15 cellular contexts compared by ENCODE assay signal in the genomic region with DNA sequence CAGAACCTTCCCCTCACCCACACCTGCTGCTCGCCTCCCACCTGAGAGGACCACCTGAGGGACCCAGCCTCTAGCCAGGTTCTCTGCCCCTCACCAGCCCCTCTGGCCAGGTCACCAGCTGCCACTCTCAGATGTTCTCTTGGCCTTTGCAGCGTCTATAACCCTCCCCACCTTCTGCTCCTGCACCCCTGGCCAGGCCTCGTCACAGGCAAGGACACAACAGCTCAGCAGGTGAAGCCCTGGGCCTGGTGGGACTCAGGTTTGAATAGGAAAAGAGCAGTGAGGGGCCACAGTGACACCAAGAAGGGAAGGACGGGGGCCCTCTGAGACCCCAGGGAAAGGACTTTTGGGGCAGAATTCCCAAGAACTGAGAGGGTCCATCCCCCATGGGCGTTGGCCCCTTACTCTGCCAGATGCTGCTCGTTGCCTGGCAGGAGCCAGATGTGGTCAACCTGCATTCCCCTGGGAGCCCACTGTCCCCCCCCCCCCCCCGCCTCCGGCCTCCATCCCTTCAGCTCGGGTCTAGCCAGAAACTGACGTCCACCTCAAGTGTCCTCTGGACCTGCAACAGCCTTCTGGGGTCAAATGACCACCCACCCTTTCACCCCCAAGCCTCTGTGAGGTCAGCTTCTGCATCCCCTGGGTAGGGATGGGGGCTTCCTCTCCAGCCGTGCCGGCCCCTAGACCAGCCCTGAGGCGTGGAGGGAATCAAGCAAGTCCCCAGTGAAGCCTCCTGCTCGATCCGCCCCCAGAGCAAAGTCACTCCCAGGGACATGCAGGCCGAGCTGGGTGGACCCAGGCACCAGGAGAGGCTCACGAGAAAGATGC. TPM values are rescaled to one million over a fixed set of nuclear protein-coding genes. Genes with fewer than 3 reads are reported as not detected.
DNase-seq lines count a peak whose midpoint lies in the region; ATAC-seq and TF ChIP-seq lines count a peak whose summit lies in the region.
"Had no signal": no experiment of that assay in that cellular context is flagged by ENCODE, and none has a peak within 500 bp of the region (broad histone marks: within the 10 kb centered on the region; RNA-seq: fewer than 3 reads in every experiment).

No MANE protein-coding gene starts in this region.

- no peak for ATAC-seq in GM23338
- no peak for ATAC-seq in naive thymus-derived CD4-positive, alpha-beta T cell

- H3K27me3 Mint-ChIP-seq in GM23338 (ENCODE audit: insufficient read depth, low read depth, poor library complexity), result peaks cover 31% of the 10 kb centered on the region
- no peaks in the 10 kb centered on the region for H3K27me3 Mint-ChIP-seq in naive thymus-derived CD4-positive, alpha-beta T cell

- H3K9me3 Mint-ChIP-seq in GM23338, result no peaks in the 10 kb centered on the region
- H3K9me3 Mint-ChIP-seq in naive thymus-derived CD4-positive, alpha-beta T cell, result peaks cover 0 to 2% (median 0%) of the 10 kb centered on the region in 11 donors
- H3K9me3 Mint-ChIP-seq: CD14-positive monocyte had no signal

- no peaks in the 10 kb centered on the region for H3K27me3 ChIP-seq in BLaER1 treated with 17β-estradiol and CSF1 and Interleukin-3, amounts not matched to agents 10 nM and 100 nM
- no peaks in the 10 kb centered on the region for H3K27me3 ChIP-seq in GM23338 (ENCODE audit: insufficient read depth)
- H3K27me3 ChIP-seq in naive thymus-derived CD4-positive, alpha-beta T cell (ENCODE audit: control insufficient read depth in 2 of 2, insufficient read depth in 2 of 2, low read length in 2 of 2), result no peaks in the 10 kb centered on the region
- no peaks in the 10 kb centered on the region for H3K27me3 ChIP-seq in testis
- H3K27me3 ChIP-seq: ascending aorta, right atrium auricular region had no signal

- H3K4me3 Mint-ChIP-seq in GM23338, result no peak overlapping the region
- peak overlapping the region in 2 of 10 donors; percentile 14 to 69 for H3K4me3 Mint-ChIP-seq in naive thymus-derived CD4-positive, alpha-beta T cell
- H3K4me3 Mint-ChIP-seq: CD14-positive monocyte had no signal

- H3K4me1 Mint-ChIP-seq in GM23338, result peaks cover 17% of the 10 kb centered on the region
- peaks cover 2 to 32% (median 19%) of the 10 kb centered on the region in 7 donors for H3K4me1 Mint-ChIP-seq in naive thymus-derived CD4-positive, alpha-beta T cell

- peak overlapping the region in 8 of 11 experiments; percentile 40 to 71 (median 60); a peak in 12 of 22 replicates for H3K27ac ChIP-seq in BLaER1 treated with 17β-estradiol and CSF1 and Interleukin-3, amounts not matched to agents 10 nM and 100 nM
- H3K27ac ChIP-seq in GM23338 (ENCODE audit: low read depth) (no peak overlapping the region), angular gyrus (ENCODE audit: low read depth, low read length) (peak overlapping the region; percentile 48), testis (no peak overlapping the region)
- H3K27ac ChIP-seq in naive thymus-derived CD4-positive, alpha-beta T cell (ENCODE audit: low read depth, low read length), result peak overlapping the region; percentile 55
- H3K27ac ChIP-seq: ascending aorta, PC-9, right atrium auricular region had no signal

- no peak overlapping the region for H3K27ac Mint-ChIP-seq in GM23338
- H3K27ac Mint-ChIP-seq in naive thymus-derived CD4-positive, alpha-beta T cell, result peak overlapping the region in 7 of 9 donors; percentile 63 to 88 (median 73)

- H3K4me3 ChIP-seq in BLaER1 treated with 17β-estradiol and CSF1 and Interleukin-3, amounts not matched to agents 10 nM and 100 nM, result peak overlapping the region in 5 of 10 experiments; percentile 17 to 48 (median 34); a peak in 8 of 20 replicates
- H3K4me3 ChIP-seq in GM23338 (no peak overlapping the region), testis (no peak overlapping the region)
- no peak overlapping the region for H3K4me3 ChIP-seq in naive thymus-derived CD4-positive, alpha-beta T cell (ENCODE audit: low read length)
- H3K4me3 ChIP-seq: ascending aorta, PC-9, right atrium auricular region had no signal

- no peaks in the 10 kb centered on the region for H3K9me2 ChIP-seq in GM23338 (ENCODE audit: insufficient read depth)

- H2AFZ ChIP-seq in GM23338, result no peak overlapping the region
- H2AFZ ChIP-seq: PC-9 had no signal

- DNase-seq in GM23338 (ENCODE audit: low spot score) (no peak), pons (ENCODE audit: low spot score) (no peak), NCI-H1417 (lab: John Stamatoyannopoulos, UW) (no peak), testis (no peak), COR-L47 (lab: John Stamatoyannopoulos, UW) (no peak)
- peak in 1 of 9 donors; percentile 7 for DNase-seq in naive thymus-derived CD4-positive, alpha-beta T cell
- DNase-seq: NCI-H1092; PC-9; stimulated activated CD4-positive, alpha-beta T cell treated with anti-CD3 and anti-CD28 coated beads, Interleukin-4, amount 100 ng/mL, for 1 hour had no signal

- 88 to 93% methylated on average over 13 to 17 of the region's 17 CpGs for WGBS in testis, 2 donors

- no peaks in the 10 kb centered on the region for H3K79me2 ChIP-seq in GM23338 (replicated peaks; ENCODE audit: insufficient read depth)

- no peak for TF ChIP-seq CTCF in GM23338 (conservative IDR thresholded peaks at IDR 0.05; ENCODE audit: low read depth in 2 of 2)
- TF ChIP-seq CTCF in testis (IDR thresholded peaks at IDR 0.05), result no peak

- H3K4me2 ChIP-seq in BLaER1 treated with 17β-estradiol and CSF1 and Interleukin-3, amounts not matched to agents 10 nM and 100 nM, result peak overlapping the region; percentile 71 to 98 (median 91)
- H3K4me2 ChIP-seq in GM23338, result no peak overlapping the region
- H3K4me2 ChIP-seq: PC-9 had no signal

- POLR2A ChIA-PET in naive thymus-derived CD4-positive, alpha-beta T cell (lab: Charles Lee), result interaction anchor here (0.7 kb wide), 2 partner anchors 27 to 52 kb away, joined by 3 to 4 read pairs; no protein-coding TSS in a partner anchor

- H3K4me1 ChIP-seq in BLaER1 treated with 17β-estradiol and CSF1 and Interleukin-3, amounts not matched to agents 10 nM and 100 nM, result peaks cover 37 to 77% (median 71%) of the 10 kb centered on the region in 10 experiments
- H3K4me1 ChIP-seq in GM23338 (ENCODE audit: insufficient read depth), result no peaks in the 10 kb centered on the region; the same call in 1 of the 2 replicates
- peaks cover 9 to 20% of the 10 kb centered on the region in 2 donors for H3K4me1 ChIP-seq in naive thymus-derived CD4-positive, alpha-beta T cell (ENCODE audit: control insufficient read depth in 2 of 2, insufficient read depth in 2 of 2, low read length in 2 of 2)
- peaks cover 9% of the 10 kb centered on the region for H3K4me1 ChIP-seq in testis
- H3K4me1 ChIP-seq: ascending aorta had no signal

- CTCF ChIA-PET in naive thymus-derived CD4-positive, alpha-beta T cell (lab: Charles Lee), result interaction anchor here (0.6 kb wide), 1 partner anchor 60 kb away, joined by 3 read pairs; no protein-coding TSS in a partner anchor

- H4K20me1 ChIP-seq in BLaER1 treated with 17β-estradiol and CSF1 and Interleukin-3, amounts not matched to agents 10 nM and 100 nM, result peaks cover 31 to 90% (median 78%) of the 10 kb centered on the region in 11 experiments; a peak in 20 of 22 replicates
- H4K20me1 ChIP-seq in GM23338 (replicated peaks; ENCODE audit: insufficient read depth), result peaks cover 12% of the 10 kb centered on the region; the same call in 1 of the 2 replicates

- H3K9ac ChIP-seq in BLaER1 treated with 17β-estradiol and CSF1 and Interleukin-3, amounts not matched to agents 10 nM and 100 nM, result peak overlapping the region in 10 of 11 experiments; percentile 14 to 73 (median 60); a peak in 17 of 22 replicates

- intact Hi-C loops in naive thymus-derived CD4-positive, alpha-beta T cell (cut with micrococcal nuclease), result loop anchor here in 1 of 2 donors (2.0 to 10.0 kb wide), 2 partner anchors 25 to 49 kb away; no protein-coding TSS in a partner anchor
- intact Hi-C loops in testis (cut with DNase I; ENCODE audit: low total_unique reads), result no loop called here

- H3F3A ChIP-seq in GM23338 (replicated peaks; ENCODE audit: low read depth), result peaks cover 7% of the 10 kb centered on the region; the same call in 1 of the 2 replicates

- no peak for TF ChIP-seq POLR2A in testis (IDR thresholded peaks at IDR 0.05)

- peaks cover 25% of the 10 kb centered on the region for H3K36me3 Mint-ChIP-seq in GM23338 (ENCODE audit: low read depth)
- peaks cover under 1 to 11% (median 6%) of the 10 kb centered on the region in 5 donors for H3K36me3 Mint-ChIP-seq in naive thymus-derived CD4-positive, alpha-beta T cell

- peaks cover 0 to 1% (median 0%) of the 10 kb centered on the region in 11 experiments; a peak in 1 of 22 replicates for H3K9me3 ChIP-seq in BLaER1 treated with 17β-estradiol and CSF1 and Interleukin-3, amounts not matched to agents 10 nM and 100 nM (replicated peaks in 1 of 11)
- no peaks in the 10 kb centered on the region for H3K9me3 ChIP-seq in naive thymus-derived CD4-positive, alpha-beta T cell (ENCODE audit: control insufficient read depth in 2 of 3, low read length in 3 of 3)
- H3K9me3 ChIP-seq in testis, result no peaks in the 10 kb centered on the region
- H3K9me3 ChIP-seq: ascending aorta, right atrium auricular region had no signal

- H3K36me3 ChIP-seq in BLaER1 treated with 17β-estradiol and CSF1 and Interleukin-3, amounts not matched to agents 10 nM and 100 nM, result peaks cover 51 to 88% (median 73%) of the 10 kb centered on the region in 11 experiments
- H3K36me3 ChIP-seq in GM23338 (ENCODE audit: insufficient read depth), result no peaks in the 10 kb centered on the region
- peaks cover 4 to 69% (median 10%) of the 10 kb centered on the region in 3 experiments for H3K36me3 ChIP-seq in naive thymus-derived CD4-positive, alpha-beta T cell (ENCODE audit: control insufficient read depth in 2 of 3, insufficient read depth in 3 of 3, low read length in 3 of 3)
- H3K36me3 ChIP-seq in testis (ENCODE audit: low read depth, missing control alignments), result no peaks in the 10 kb centered on the region

RNA-seq across cellular contexts. Expression of a gene that starts 28.7 kb away (rescaled TPM):
- total RNA-seq in GM23338 (2014; rRNA removed; shearing (Covaris generic)), result 83.2 and 85.4 TPM in 2 replicates
- polyA plus RNA-seq in GM23338 (2016; fragmentation: Nextera tagmentation; extraction: Ambion mirVana), result 23.3 and 26.5 TPM in 2 replicates
- 100 to 1,000 TPM; 161 to 209 (median 181) TPM for total RNA-seq in naive thymus-derived CD4-positive, alpha-beta T cell
- 10 to 100 TPM; 15.2 to 40.2 TPM for polyA plus RNA-seq in naive thymus-derived CD4-positive, alpha-beta T cell
- 100 to 1,000 TPM; 201 to 208 TPM for total RNA-seq in testis
- polyA plus RNA-seq in testis (ENCODE audit: insufficient read depth, low read depth, low replicate concordance), result 239 TPM

RNA-seq across cellular contexts. Expression of a gene that starts 35.2 kb away (rescaled TPM):
- 7.1 and 12.8 TPM in 2 replicates for total RNA-seq in GM23338 (2014; rRNA removed; shearing (Covaris generic))
- polyA plus RNA-seq in GM23338 (2016; fragmentation: Nextera tagmentation; extraction: Ambion mirVana) (3.3 and 3.5 TPM in 2 replicates), testis (ENCODE audit: insufficient read depth, low read depth, low replicate concordance) (0.99 TPM)
- 1 to 10 TPM; 1.3 to 4.5 (median 4.0) TPM for total RNA-seq in naive thymus-derived CD4-positive, alpha-beta T cell
- polyA plus RNA-seq in naive thymus-derived CD4-positive, alpha-beta T cell, result under 1 TPM; 0.24 to 0.44 TPM
- total RNA-seq in testis, result 1 to 10 TPM; 1.0 to 1.9 TPM
- total RNA-seq: ascending aorta had no signal
- polyA plus RNA-seq: CD14-positive monocyte had no signal

RNA-seq across cellular contexts. Expression of a gene that starts 40.6 kb away (rescaled TPM):
- total RNA-seq in GM23338 (2014; rRNA removed; shearing (Covaris generic)), result 0.16 TPM in 1 of 2 replicates, not detected in the other
- polyA plus RNA-seq in GM23338 (2016; fragmentation: Nextera tagmentation; extraction: Ambion mirVana), result not detected in 2 replicates
- under 1 TPM in 1 of 5 experiments, not detected in 4; 0.22 TPM for total RNA-seq in naive thymus-derived CD4-positive, alpha-beta T cell
- polyA plus RNA-seq in naive thymus-derived CD4-positive, alpha-beta T cell, result not detected
- total RNA-seq in testis, result under 1 TPM; 0.24 to 0.25 TPM
- polyA plus RNA-seq in testis (ENCODE audit: insufficient read depth, low read depth, low replicate concordance), result not detected
- total RNA-seq: ascending aorta, dermis microvascular lymphatic vessel endothelial cell, right atrium auricular region had no signal
- polyA plus RNA-seq: CD14-positive monocyte had no signal

Comparison
In these comparisons a context has a peak if more than half of its experiments do, and no peak if none do; other contexts are left out.
1. H3K27ac ChIP-seq: peak in BLaER1 treated with 17β-estradiol and CSF1 and Interleukin-3, amounts not matched to agents 10 nM and 100 nM (8 of 11), angular gyrus (single experiment) and naive thymus-derived CD4-positive, alpha-beta T cell (single experiment); none in GM23338 (single experiment) and testis (0 of 2).